ENCODE assay signal across 12 cellular contexts in the genomic region with DNA sequence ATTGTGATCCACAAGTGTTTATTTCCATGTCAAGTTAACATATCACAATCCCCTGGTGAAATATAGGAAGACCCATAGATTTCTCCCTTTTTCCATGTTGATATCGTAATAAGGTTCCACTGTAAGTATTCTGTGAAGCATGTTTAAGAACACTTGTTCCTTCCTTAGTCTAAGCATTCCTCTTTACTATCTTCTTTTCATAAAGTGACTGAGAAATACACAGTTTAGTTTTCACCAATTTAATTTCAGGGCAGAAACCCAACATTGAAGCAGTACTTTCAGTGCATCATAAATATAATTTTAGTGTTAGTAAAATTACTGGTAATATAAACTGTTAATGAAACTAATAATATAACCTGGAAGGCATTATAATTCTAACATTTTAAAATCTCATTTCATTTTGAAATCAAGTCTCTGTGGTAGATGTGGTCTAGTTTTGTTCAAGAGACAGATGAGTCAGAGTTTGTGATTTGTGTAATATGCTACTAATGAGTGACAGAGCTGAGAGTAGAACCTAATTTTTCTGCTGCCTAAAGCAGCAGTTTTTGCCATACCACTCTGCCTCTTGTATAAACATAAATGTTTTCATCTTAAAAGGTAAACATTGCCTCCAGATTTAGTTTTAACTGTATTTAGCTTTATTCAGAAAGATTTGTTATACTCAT.
DNase-seq lines count a peak whose midpoint lies in the region; ATAC-seq, FAIRE-seq and TF ChIP-seq lines count a peak whose summit lies in the region.
"Had no signal": no experiment of that assay in that cellular context is flagged by ENCODE, and none has a peak within 500 bp of the region (broad histone marks: within the 10 kb centered on the region; RNA-seq: fewer than 3 reads in every experiment).

No MANE protein-coding gene starts in this region.

- WGBS in hepatocyte (ENCODE audit: low lambda C conversion rate, missing lambda C conversion rate): 92% methylated on average over 1 of the region's 1 CpG

- H3K4me3 ChIP-seq in cardiac fibroblast (replicated peaks in 1 of 2; ENCODE audit: low read depth in 2 of 2, low read length in 2 of 2) (no peak overlapping the region), hepatocyte (no peak overlapping the region)
- H3K4me3 ChIP-seq: coronary artery had no signal

- no peak overlapping the region for H2AFZ ChIP-seq in hepatocyte

- no peak for TF ChIP-seq CTCF in cardiac fibroblast (IDR thresholded peaks at IDR 0.05; ENCODE audit: low read depth, low read length)
- TF ChIP-seq CTCF in hepatocyte (IDR thresholded peaks at IDR 0.05; ENCODE audit: poor library complexity): no peak

- H3K79me2 ChIP-seq in hepatocyte: no peaks in the 10 kb centered on the region

- peak; percentile 61 for FAIRE-seq in GM19239 (lab: Jason Lieb, UNC)

- H3K36me3 ChIP-seq in hepatocyte (replicated peaks; ENCODE audit: insufficient read depth, low read depth): no peaks in the 10 kb centered on the region

- no peaks in the 10 kb centered on the region for H3K9me2 ChIP-seq in hepatocyte (replicated peaks; ENCODE audit: insufficient read depth)

- H3K27me3 ChIP-seq in hepatocyte: no peaks in the 10 kb centered on the region

- H3K4me2 ChIP-seq in hepatocyte: no peak overlapping the region

- no peaks in the 10 kb centered on the region for H4K20me1 ChIP-seq in hepatocyte (ENCODE audit: insufficient read depth, poor library complexity, severe bottlenecking)

- ATAC-seq in HG03135 (IDR thresholded peaks at IDR 0.05; ENCODE audit: unreplicated experiment): peak; percentile 83

- H3K9me3 ChIP-seq in hepatocyte (ENCODE audit: low read depth): no peaks in the 10 kb centered on the region

- H3K4me1 ChIP-seq in hepatocyte (ENCODE audit: insufficient read depth): no peaks in the 10 kb centered on the region

- DNase-seq in AG08396 (ENCODE audit: low spot score): peak; percentile 10
- no peak for DNase-seq in GM19239 (ENCODE audit: insufficient read length, low spot score)
- peak; percentile 17 to 53 for DNase-seq in cardiac fibroblast (ENCODE audit: low read depth in 2 of 2)
- no peak for DNase-seq in hepatocyte (ENCODE audit: low spot score)
- DNase-seq in NCI-H1436 treated with DMSO at 0.1 percent for 48 hours (lab: John Stamatoyannopoulos, UW): no peak
- DNase-seq in NCI-H526 treated with DMSO at 0.1 percent for 48 hours (lab: John Stamatoyannopoulos, UW): no peak
- DNase-seq in HUDEP-2 (lab: John Stamatoyannopoulos, UW; ENCODE audit: unreplicated experiment in 76 of 76): no peak
- DNase-seq: H9, NCI-H2107 had no signal

- no peak overlapping the region for H3K27ac ChIP-seq in hepatocyte
- H3K27ac ChIP-seq: C4-2B, coronary artery had no signal

Comparison
In these comparisons a context has a peak if more than half of its experiments do, and no peak if none do; other contexts are left out.
1. DNase-seq: peak in AG08396 (single experiment) and cardiac fibroblast (2 of 2); none in GM19239 (single experiment), hepatocyte (single experiment), NCI-H1436 treated with DMSO at 0.1 percent for 48 hours (single experiment), NCI-H526 treated with DMSO at 0.1 percent for 48 hours (single experiment) and HUDEP-2 (0 of 76).